In the genomic region with DNA sequence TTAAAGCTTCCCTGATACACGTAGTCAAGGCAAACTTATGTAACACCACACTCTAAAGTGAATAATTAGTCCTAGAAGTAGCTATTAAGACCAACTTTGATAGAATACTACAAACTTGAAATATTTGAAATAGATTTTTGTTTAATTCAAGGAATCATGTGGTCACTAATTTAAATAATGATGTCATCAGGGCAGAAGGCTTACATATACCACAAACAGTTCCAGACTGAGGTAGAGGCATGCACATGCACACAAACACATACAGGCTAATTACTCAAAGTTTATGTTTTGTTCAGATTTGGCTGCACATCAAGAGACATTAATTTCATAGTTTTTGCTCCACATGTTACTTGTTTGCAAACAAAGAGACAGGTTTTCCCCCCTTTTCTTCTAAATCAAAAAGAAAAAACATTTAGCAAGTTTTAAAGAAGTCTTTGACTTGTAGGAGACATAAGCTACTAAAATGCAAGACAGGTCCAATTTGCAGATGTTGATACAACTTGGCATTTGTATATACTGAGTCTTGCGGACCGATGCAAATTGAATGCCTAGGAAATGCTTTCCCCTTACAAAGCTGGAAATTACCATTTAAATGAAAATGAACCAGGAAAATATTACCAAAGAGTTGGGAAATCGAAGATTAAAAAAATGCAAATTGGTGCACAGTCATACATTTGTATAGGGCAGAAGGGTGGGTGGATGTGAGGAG, we compare ENCODE assay signal across 28 cellular contexts.
"Had no signal": no experiment of that assay in that cellular context is flagged by ENCODE, and none has a peak within 500 bp of the region (broad histone marks: within the 10 kb centered on the region; RNA-seq: fewer than 3 reads in every experiment).

No MANE protein-coding gene starts in this region.

- H3K27ac ChIP-seq: breast epithelium, ovary, prostate gland, sigmoid colon, thoracic aorta, WERI-Rb-1 had no signal

- H3K27me3 ChIP-seq: breast epithelium, ovary, sigmoid colon had no signal

- H3K27me3 Mint-ChIP-seq: activated CD4-positive, alpha-beta T cell treated with anti-CD3 and anti-CD28 coated beads, Interleukin-2, amount 10 ng/mL, durations not matched to agents 7 days and 5 days; activated CD8-positive, alpha-beta T cell treated with anti-CD3 and anti-CD28 coated beads for 36 hours; activated T-helper 17 cell treated with anti-CD3 and anti-CD28 coated beads, Interleukin-2, amount 50 U/mL, for 72 hours; naive thymus-derived CD4-positive, alpha-beta T cell; stimulated activated naive CD8-positive, alpha-beta T cell treated with anti-CD3 and anti-CD28 coated beads, Interleukin-15, Interleukin-2, amounts not matched to agents 100 ng/mL and 50 ng/mL, for 24 hours; T-helper 17 cell had no signal

- H3K4me1 Mint-ChIP-seq: activated CD4-positive, alpha-beta T cell treated with anti-CD3 and anti-CD28 coated beads, Interleukin-2, amount 10 ng/mL, durations not matched to agents 7 days and 5 days; activated T-helper 17 cell treated with anti-CD3 and anti-CD28 coated beads, Interleukin-2, amount 50 U/mL, for 72 hours; naive thymus-derived CD4-positive, alpha-beta T cell; stimulated activated effector memory CD8-positive, alpha-beta T cell treated with anti-CD3 and anti-CD28 coated beads, Interleukin-12 subunit alpha, Interleukin-12 subunit beta, amount 100 ng/mL, for 72 hours; T-helper 17 cell had no signal

- H3K4me3 ChIP-seq: breast epithelium, ovary, prostate gland, sigmoid colon, thoracic aorta had no signal

- ATAC-seq: activated CD8-positive, alpha-beta T cell treated with anti-CD3 and anti-CD28 coated beads for 36 hours; activated T-cell treated with anti-CD3 and anti-CD28 coated beads, Interleukin-2, amount 50 U/mL, for 4 hours; activated T-helper 17 cell treated with anti-CD3 and anti-CD28 coated beads, Interleukin-2, amount 50 U/mL, for 72 hours; left colon; naive thymus-derived CD4-positive, alpha-beta T cell; stimulated activated effector memory CD8-positive, alpha-beta T cell treated with anti-CD3 and anti-CD28 coated beads, Interleukin-12 subunit alpha, Interleukin-12 subunit beta, amount 100 ng/mL, for 72 hours; T-helper 17 cell had no signal

- H3K36me3 ChIP-seq: breast epithelium, ovary, prostate gland, thoracic aorta had no signal

- H3K36me3 Mint-ChIP-seq: naive thymus-derived CD4-positive, alpha-beta T cell; stimulated activated effector memory CD8-positive, alpha-beta T cell treated with anti-CD3 and anti-CD28 coated beads, Interleukin-12 subunit alpha, Interleukin-12 subunit beta, amount 100 ng/mL, for 72 hours had no signal

- H3K4me3 Mint-ChIP-seq: activated CD4-positive, alpha-beta T cell treated with anti-CD3 and anti-CD28 coated beads, Interleukin-2, amount 10 ng/mL, durations not matched to agents 7 days and 5 days; activated CD8-positive, alpha-beta T cell treated with anti-CD3 and anti-CD28 coated beads for 36 hours; activated T-cell treated with anti-CD3 and anti-CD28 coated beads, Interleukin-2, amount 50 U/mL, for 4 hours; activated T-helper 17 cell treated with anti-CD3 and anti-CD28 coated beads, Interleukin-2, amount 50 U/mL, for 72 hours; naive thymus-derived CD4-positive, alpha-beta T cell; stimulated activated effector memory CD8-positive, alpha-beta T cell treated with anti-CD3 and anti-CD28 coated beads, Interleukin-12 subunit alpha, Interleukin-12 subunit beta, amount 100 ng/mL, for 72 hours; stimulated activated naive CD8-positive, alpha-beta T cell treated with anti-CD3 and anti-CD28 coated beads, Interleukin-15, Interleukin-2, amounts not matched to agents 100 ng/mL and 50 ng/mL, for 24 hours; T-helper 17 cell had no signal

- DNase-seq: activated CD4-positive, alpha-beta T cell treated with anti-CD3 and anti-CD28 coated beads, Interleukin-2, amount 10 ng/mL, durations not matched to agents 7 days and 5 days; activated CD4-positive, CD25-positive, alpha-beta regulatory T cell treated with anti-CD3 and anti-CD28 coated beads, Interleukin-2, amount 50 U/mL, for 72 hours; activated CD8-positive, alpha-beta T cell treated with anti-CD3 and anti-CD28 coated beads for 36 hours; activated gamma-delta T cell treated with Interleukin-2 at 50 U/mL for 16 hours; activated naive CD4-positive, alpha-beta T cell treated with anti-CD3 and anti-CD28 coated beads, Interleukin-2, amount 50 U/mL, for 16 hours; activated T-cell treated with anti-CD3 and anti-CD28 coated beads, Interleukin-2, amount 50 U/mL, for 4 hours; amygdala; central memory CD4-positive, alpha-beta T cell; head of caudate nucleus; hippocampal formation; kidney; left colon; midbrain; naive thymus-derived CD4-positive, alpha-beta T cell; ovary; retina; sigmoid colon; small intestine; stimulated activated CD4-positive, alpha-beta T cell treated with anti-CD3 and anti-CD28 coated beads, Interleukin-4, amount 100 ng/mL, for 24 hours; T-helper 17 cell; T1000; WERI-Rb-1 had no signal

- H3K9me3 Mint-ChIP-seq: activated CD4-positive, alpha-beta T cell treated with anti-CD3 and anti-CD28 coated beads, Interleukin-2, amount 10 ng/mL, durations not matched to agents 7 days and 5 days; activated CD8-positive, alpha-beta T cell treated with anti-CD3 and anti-CD28 coated beads for 36 hours; activated T-cell treated with anti-CD3 and anti-CD28 coated beads, Interleukin-2, amount 50 U/mL, for 4 hours had no signal

- H3K9me3 ChIP-seq: breast epithelium, ovary, prostate gland, sigmoid colon, thoracic aorta had no signal

- H3K4me1 ChIP-seq: breast epithelium, prostate gland had no signal

- H3K27ac Mint-ChIP-seq: activated CD4-positive, alpha-beta T cell treated with anti-CD3 and anti-CD28 coated beads, Interleukin-2, amount 10 ng/mL, durations not matched to agents 7 days and 5 days; activated CD8-positive, alpha-beta T cell treated with anti-CD3 and anti-CD28 coated beads for 36 hours; activated T-helper 17 cell treated with anti-CD3 and anti-CD28 coated beads, Interleukin-2, amount 50 U/mL, for 72 hours; naive thymus-derived CD4-positive, alpha-beta T cell; stimulated activated effector memory CD8-positive, alpha-beta T cell treated with anti-CD3 and anti-CD28 coated beads, Interleukin-12 subunit alpha, Interleukin-12 subunit beta, amount 100 ng/mL, for 72 hours; stimulated activated naive CD8-positive, alpha-beta T cell treated with anti-CD3 and anti-CD28 coated beads, Interleukin-15, Interleukin-2, amounts not matched to agents 100 ng/mL and 50 ng/mL, for 24 hours; T-helper 17 cell had no signal
